1 cellular context compared by ENCODE assay signal in the genomic region with DNA sequence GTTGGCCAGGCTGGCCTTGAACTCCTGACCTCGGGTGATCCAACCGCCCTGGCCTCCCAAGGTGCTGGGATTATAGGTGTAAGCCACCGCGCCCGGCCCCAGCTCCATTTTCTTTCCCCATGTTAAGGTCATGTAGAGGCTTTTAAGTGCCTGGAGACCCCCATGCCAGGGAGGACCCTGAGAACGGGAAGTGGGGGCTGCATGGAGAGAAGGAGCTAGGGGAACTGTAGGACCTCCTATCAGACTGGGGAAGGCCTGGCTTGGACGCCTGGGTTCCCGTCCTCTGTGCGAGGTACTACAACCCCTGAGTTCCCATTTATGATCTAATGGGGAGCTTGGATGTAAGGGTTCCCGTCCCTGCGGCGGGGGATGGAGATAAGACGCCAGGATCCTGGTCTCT.
TF ChIP-seq lines count a peak whose summit lies in the region.

No MANE protein-coding gene starts in this region.

TF ChIP-seq in A549, 52 proteins besides CTCF, POLR2A, EP300 and RAD21:
- TF ChIP-seq FOSL2 (IDR thresholded peaks at IDR 0.05) (no peak), FOSL2 (CRISPR knock-in tag; IDR thresholded peaks at IDR 0.05) (no peak), RFX5 (IDR thresholded peaks at IDR 0.05) (no peak), RNF2 (IDR thresholded peaks at IDR 0.05; ENCODE audit: borderline replicate concordance, low read depth) (no peak), HOXB13 (CRISPR knock-in tag; IDR thresholded peaks at IDR 0.05; ENCODE audit: low read depth) (no peak), NR3C1 (IDR thresholded peaks at IDR 0.05) (no peak), NFE2L2 (conservative IDR thresholded peaks at IDR 0.05; ENCODE audit: low read length) (no peak), RARB (CRISPR knock-in tag; IDR thresholded peaks at IDR 0.05) (no peak), SREBF2 (IDR thresholded peaks at IDR 0.05) (no peak), FOSB (CRISPR knock-in tag; IDR thresholded peaks at IDR 0.05) (no peak), ESRRA (IDR thresholded peaks at IDR 0.05; ENCODE audit: borderline replicate concordance, low read length) (no peak), CHD2 (IDR thresholded peaks at IDR 0.05; ENCODE audit: low read length, partially characterized antibody) (no peak), ZNF302 (CRISPR knock-in tag; IDR thresholded peaks at IDR 0.05) (no peak)
- TF ChIP-seq, protein P1, sequence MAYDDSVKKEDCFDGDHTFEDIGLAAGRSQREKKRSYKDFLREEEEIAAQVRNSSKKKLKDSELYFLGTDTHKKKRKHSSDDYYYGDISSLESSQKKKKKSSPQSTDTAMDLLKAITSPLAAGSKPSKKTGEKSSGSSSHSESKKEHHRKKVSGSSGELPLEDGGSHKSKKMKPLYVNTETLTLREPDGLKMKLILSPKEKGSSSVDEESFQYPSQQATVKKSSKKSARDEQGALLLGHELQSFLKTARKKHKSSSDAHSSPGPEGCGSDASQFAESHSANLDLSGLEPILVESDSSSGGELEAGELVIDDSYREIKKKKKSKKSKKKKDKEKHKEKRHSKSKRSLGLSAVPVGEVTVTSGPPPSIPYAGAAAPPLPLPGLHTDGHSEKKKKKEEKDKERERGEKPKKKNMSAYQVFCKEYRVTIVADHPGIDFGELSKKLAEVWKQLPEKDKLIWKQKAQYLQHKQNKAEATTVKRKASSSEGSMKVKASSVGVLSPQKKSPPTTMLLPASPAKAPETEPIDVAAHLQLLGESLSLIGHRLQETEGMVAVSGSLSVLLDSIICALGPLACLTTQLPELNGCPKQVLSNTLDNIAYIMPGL (CRISPR knock-in tag; IDR thresholded peaks at IDR 0.05; ENCODE audit: borderline replicate concordance) = no peak
